Comparison of ENCODE assay signal across 1 cellular context in the genomic region with DNA sequence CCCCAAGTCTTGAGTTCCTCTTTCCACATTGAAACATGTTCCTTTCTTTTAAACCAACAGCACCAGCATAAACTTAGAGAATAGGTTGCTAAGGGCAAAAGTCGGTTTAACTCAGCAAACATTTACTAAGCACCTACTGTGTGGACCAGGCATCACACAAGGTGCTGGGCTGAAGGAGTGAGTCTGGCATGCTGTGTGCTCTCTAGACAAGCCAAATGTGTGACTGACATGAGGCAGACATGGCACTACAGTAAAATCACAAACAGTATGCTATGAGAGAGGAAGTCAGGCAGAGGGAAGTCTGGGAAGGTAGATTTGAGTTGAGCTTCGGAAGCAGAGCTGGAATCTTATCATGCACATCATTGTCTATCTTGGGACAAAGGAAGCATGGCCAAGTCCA.
TF ChIP-seq lines count a peak whose summit lies in the region.

No MANE protein-coding gene starts in this region.

TF ChIP-seq in K562, 482 proteins besides CTCF, POLR2A, EP300 and RAD21:
- no peak for TF ChIP-seq MEF2A (IDR thresholded peaks at IDR 0.05; ENCODE audit: control insufficient read depth, low read depth, low read length)
- no peak for TF ChIP-seq NONO (IDR thresholded peaks at IDR 0.05; ENCODE audit: low read depth in 2 of 2, low read length in 1 of 2)
- no peak for TF ChIP-seq ARID1B (IDR thresholded peaks at IDR 0.05)
- TF ChIP-seq, protein P1, sequence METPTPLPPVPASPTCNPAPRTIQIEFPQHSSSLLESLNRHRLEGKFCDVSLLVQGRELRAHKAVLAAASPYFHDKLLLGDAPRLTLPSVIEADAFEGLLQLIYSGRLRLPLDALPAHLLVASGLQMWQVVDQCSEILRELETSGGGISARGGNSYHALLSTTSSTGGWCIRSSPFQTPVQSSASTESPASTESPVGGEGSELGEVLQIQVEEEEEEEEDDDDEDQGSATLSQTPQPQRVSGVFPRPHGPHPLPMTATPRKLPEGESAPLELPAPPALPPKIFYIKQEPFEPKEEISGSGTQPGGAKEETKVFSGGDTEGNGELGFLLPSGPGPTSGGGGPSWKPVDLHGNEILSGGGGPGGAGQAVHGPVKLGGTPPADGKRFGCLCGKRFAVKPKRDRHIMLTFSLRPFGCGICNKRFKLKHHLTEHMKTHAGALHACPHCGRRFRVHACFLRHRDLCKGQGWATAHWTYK (CRISPR knock-in tag; IDR thresholded peaks at IDR 0.05) = no peak
- no peak for TF ChIP-seq BRCA1 (IDR thresholded peaks at IDR 0.05)
- no peak for TF ChIP-seq BRCA1 (CRISPR knock-in tag; IDR thresholded peaks at IDR 0.05)
- TF ChIP-seq ARHGAP35 (IDR thresholded peaks at IDR 0.05; ENCODE audit: partially characterized antibody) = no peak
- TF ChIP-seq NFATC3 (IDR thresholded peaks at IDR 0.05) = no peak
- no peak for TF ChIP-seq PURB (CRISPR knock-in tag; IDR thresholded peaks at IDR 0.05; ENCODE audit: low read depth)
- TF ChIP-seq MECOM (CRISPR knock-in tag; IDR thresholded peaks at IDR 0.05) = no peak
- no peak for TF ChIP-seq SNIP1 (IDR thresholded peaks at IDR 0.05; ENCODE audit: low read depth)
- TF ChIP-seq, protein P2, sequence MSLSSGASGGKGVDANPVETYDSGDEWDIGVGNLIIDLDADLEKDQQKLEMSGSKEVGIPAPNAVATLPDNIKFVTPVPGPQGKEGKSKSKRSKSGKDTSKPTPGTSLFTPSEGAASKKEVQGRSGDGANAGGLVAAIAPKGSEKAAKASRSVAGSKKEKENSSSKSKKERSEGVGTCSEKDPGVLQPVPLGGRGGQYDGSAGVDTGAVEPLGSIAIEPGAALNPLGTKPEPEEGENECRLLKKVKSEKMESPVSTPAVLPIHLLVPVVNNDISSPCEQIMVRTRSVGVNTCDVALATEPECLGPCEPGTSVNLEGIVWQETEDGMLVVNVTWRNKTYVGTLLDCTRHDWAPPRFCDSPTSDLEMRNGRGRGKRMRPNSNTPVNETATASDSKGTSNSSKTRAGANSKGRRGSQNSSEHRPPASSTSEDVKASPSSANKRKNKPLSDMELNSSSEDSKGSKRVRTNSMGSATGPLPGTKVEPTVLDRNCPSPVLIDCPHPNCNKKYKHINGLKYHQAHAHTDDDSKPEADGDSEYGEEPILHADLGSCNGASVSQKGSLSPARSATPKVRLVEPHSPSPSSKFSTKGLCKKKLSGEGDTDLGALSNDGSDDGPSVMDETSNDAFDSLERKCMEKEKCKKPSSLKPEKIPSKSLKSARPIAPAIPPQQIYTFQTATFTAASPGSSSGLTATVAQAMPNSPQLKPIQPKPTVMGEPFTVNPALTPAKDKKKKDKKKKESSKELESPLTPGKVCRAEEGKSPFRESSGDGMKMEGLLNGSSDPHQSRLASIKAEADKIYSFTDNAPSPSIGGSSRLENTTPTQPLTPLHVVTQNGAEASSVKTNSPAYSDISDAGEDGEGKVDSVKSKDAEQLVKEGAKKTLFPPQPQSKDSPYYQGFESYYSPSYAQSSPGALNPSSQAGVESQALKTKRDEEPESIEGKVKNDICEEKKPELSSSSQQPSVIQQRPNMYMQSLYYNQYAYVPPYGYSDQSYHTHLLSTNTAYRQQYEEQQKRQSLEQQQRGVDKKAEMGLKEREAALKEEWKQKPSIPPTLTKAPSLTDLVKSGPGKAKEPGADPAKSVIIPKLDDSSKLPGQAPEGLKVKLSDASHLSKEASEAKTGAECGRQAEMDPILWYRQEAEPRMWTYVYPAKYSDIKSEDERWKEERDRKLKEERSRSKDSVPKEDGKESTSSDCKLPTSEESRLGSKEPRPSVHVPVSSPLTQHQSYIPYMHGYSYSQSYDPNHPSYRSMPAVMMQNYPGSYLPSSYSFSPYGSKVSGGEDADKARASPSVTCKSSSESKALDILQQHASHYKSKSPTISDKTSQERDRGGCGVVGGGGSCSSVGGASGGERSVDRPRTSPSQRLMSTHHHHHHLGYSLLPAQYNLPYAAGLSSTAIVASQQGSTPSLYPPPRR (CRISPR knock-in tag; IDR thresholded peaks at IDR 0.05; ENCODE audit: borderline replicate concordance) = no peak
- TF ChIP-seq, protein P3, sequence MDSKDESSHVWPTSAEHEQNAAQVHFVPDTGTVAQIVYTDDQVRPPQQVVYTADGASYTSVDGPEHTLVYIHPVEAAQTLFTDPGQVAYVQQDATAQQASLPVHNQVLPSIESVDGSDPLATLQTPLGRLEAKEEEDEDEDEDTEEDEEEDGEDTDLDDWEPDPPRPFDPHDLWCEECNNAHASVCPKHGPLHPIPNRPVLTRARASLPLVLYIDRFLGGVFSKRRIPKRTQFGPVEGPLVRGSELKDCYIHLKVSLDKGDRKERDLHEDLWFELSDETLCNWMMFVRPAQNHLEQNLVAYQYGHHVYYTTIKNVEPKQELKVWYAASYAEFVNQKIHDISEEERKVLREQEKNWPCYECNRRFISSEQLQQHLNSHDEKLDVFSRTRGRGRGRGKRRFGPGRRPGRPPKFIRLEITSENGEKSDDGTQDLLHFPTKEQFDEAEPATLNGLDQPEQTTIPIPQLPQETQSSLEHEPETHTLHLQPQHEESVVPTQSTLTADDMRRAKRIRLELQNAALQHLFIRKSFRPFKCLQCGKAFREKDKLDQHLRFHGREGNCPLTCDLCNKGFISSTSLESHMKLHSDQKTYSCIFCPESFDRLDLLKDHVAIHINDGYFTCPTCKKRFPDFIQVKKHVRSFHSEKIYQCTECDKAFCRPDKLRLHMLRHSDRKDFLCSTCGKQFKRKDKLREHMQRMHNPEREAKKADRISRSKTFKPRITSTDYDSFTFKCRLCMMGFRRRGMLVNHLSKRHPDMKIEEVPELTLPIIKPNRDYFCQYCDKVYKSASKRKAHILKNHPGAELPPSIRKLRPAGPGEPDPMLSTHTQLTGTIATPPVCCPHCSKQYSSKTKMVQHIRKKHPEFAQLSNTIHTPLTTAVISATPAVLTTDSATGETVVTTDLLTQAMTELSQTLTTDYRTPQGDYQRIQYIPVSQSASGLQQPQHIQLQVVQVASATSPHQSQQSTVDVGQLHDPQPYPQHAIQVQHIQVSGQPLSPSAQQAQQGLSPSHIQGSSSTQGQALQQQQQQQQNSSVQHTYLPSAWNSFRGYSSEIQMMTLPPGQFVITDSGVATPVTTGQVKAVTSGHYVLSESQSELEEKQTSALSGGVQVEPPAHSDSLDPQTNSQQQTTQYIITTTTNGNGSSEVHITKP (IDR thresholded peaks at IDR 0.05; ENCODE audit: partially characterized antibody) = no peak
- no peak for TF ChIP-seq SNRNP70 (optimal IDR thresholded peaks at IDR 0.05; ENCODE audit: low read depth, low read length)
- TF ChIP-seq, protein P4, sequence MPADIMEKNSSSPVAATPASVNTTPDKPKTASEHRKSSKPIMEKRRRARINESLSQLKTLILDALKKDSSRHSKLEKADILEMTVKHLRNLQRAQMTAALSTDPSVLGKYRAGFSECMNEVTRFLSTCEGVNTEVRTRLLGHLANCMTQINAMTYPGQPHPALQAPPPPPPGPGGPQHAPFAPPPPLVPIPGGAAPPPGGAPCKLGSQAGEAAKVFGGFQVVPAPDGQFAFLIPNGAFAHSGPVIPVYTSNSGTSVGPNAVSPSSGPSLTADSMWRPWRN (IDR thresholded peaks at IDR 0.05; ENCODE audit: low read depth) = no peak
- no peak for TF ChIP-seq NCOR1 (IDR thresholded peaks at IDR 0.05)
- TF ChIP-seq FOXJ3 (CRISPR knock-in tag; IDR thresholded peaks at IDR 0.05) = no peak
- TF ChIP-seq EGR1 (conservative IDR thresholded peaks at IDR 0.05) = no peak
